15 cellular contexts compared by ENCODE assay signal in the genomic region with DNA sequence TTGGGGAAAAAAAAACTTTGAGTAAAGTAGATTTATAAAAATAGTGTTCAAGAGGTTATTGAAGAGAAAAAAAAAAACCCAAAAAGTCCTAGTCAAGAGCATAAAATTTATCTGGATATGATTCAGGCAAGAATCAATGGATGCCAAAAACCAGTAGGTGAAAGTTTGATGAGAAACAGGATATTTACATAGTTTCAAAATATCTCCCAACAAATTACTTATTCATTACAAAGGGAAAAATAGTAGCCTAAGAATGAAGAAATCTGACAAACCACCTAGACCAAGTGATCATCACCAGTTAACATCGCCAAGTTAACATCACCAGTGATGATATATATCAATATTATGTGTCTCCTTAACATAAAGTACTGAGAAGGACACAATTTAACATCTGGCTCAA.
DNase-seq lines count a peak whose midpoint lies in the region; ATAC-seq, FAIRE-seq and TF ChIP-seq lines count a peak whose summit lies in the region.
"Had no signal": no experiment of that assay in that cellular context is flagged by ENCODE, and none has a peak within 500 bp of the region (broad histone marks: within the 10 kb centered on the region; RNA-seq: fewer than 3 reads in every experiment).

No MANE protein-coding gene starts in this region.

- in situ Hi-C loops in HepG2 (cut with HindIII; ENCODE audit: extremely low pct_ligation_motif_present, low pct_unique_long_range_greater_than_20kb): no loop called here

- no peaks in the 10 kb centered on the region for H4K20me1 ChIP-seq in HepG2 (ENCODE audit: insufficient read depth, low read length)
- H4K20me1 ChIP-seq: BLaER1 had no signal

- no peaks in the 10 kb centered on the region for H3K27me3 ChIP-seq in liver (ENCODE audit: control insufficient read depth in 4 of 4, insufficient read depth in 4 of 4, low read length in 3 of 4)
- no peaks in the 10 kb centered on the region for H3K27me3 ChIP-seq in HepG2 (ENCODE audit: control insufficient read depth in 1 of 2, insufficient read depth in 2 of 2, low read length in 2 of 2)
- H3K27me3 ChIP-seq: BLaER1 had no signal

- no peaks in the 10 kb centered on the region for H3K79me2 ChIP-seq in HepG2 (ENCODE audit: insufficient read depth, low read length)

- no peak for TF ChIP-seq POLR2A in HepG2 (IDR thresholded peaks at IDR 0.05; ENCODE audit: insufficient read depth in 1 of 2, low read depth in 2 of 2, low read length in 2 of 2)

- H3K9ac ChIP-seq in liver (ENCODE audit: low read depth in 1 of 2, low read length in 2 of 2) (no peak overlapping the region), HepG2 (ENCODE audit: insufficient read depth, low read depth, low read length) (no peak overlapping the region)
- H3K9ac ChIP-seq: BLaER1 had no signal

- ATAC-seq in HepG2: no peak
- ATAC-seq in left lobe of liver: peak; percentile 19

- FAIRE-seq in HepG2 (lab: Jason Lieb, UNC) (no peak), GM19239 (lab: Jason Lieb, UNC) (no peak)
- FAIRE-seq: HTR-8/SVneo had no signal

- DNase-seq in HepG2 (ENCODE audit: low spot score): no peak
- DNase-seq in fibroblast of mammary gland (ENCODE audit: low read depth): peak; percentile 79
- no peak for DNase-seq in left lobe of liver (ENCODE audit: low spot score)
- DNase-seq in HPDE6-E6E7 (ENCODE audit: extremely low spot score): no peak
- no peak for DNase-seq in DMS53 treated with DMSO at 0.1 percent for 48 hours (lab: John Stamatoyannopoulos, UW; ENCODE audit: unreplicated experiment)
- DNase-seq in GM19239 (ENCODE audit: insufficient read length, low spot score): no peak
- DNase-seq: AML-193; Caco-2; CD8-positive, alpha-beta memory T cell; GF-D8; H7 had no signal

- CTCF ChIA-PET in HepG2 (lab: Yijun Ruan, JAX; ENCODE audit: low intra/inter-chr PET ratio, low total read pairs): no interaction called here

- no peak overlapping the region for H2AFZ ChIP-seq in HepG2 (ENCODE audit: low read length)

- TF ChIP-seq EP300 in HepG2 (IDR thresholded peaks at IDR 0.05; ENCODE audit: low read depth in 2 of 2, low read length in 2 of 2) (no peak), HepG2 (CRISPR knock-in tag; IDR thresholded peaks at IDR 0.05; ENCODE audit: borderline replicate concordance) (no peak)

- H3K27ac ChIP-seq in liver (ENCODE audit: low read depth in 1 of 2, low read length in 2 of 2) (peak overlapping the region in 1 of 2 donors; percentile 25), HepG2 (ENCODE audit: extremely low read length, insufficient read depth, low read length) (no peak overlapping the region)
- H3K27ac ChIP-seq: 22Rv1, BLaER1 had no signal

- peaks cover 2 to 32% (median 8%) of the 10 kb centered on the region in 4 donors for H3K4me1 ChIP-seq in liver (ENCODE audit: control insufficient read depth in 4 of 4, insufficient read depth in 4 of 4, low read length in 3 of 4)
- H3K4me1 ChIP-seq in HepG2 (ENCODE audit: insufficient read depth, low read length): no peaks in the 10 kb centered on the region
- H3K4me1 ChIP-seq: BLaER1, Caco-2 had no signal

- TF ChIP-seq RAD21 in liver (IDR thresholded peaks at IDR 0.05) (no peak), HepG2 (CRISPR knock-in tag; IDR thresholded peaks at IDR 0.05) (no peak)

- H3K4me3 ChIP-seq in liver (ENCODE audit: low read depth in 1 of 3, low read length in 3 of 3): no peak overlapping the region
- no peak overlapping the region for H3K4me3 ChIP-seq in HepG2 (replicated peaks in 1 of 3; ENCODE audit: insufficient read depth in 1 of 3, low read depth in 2 of 3, low read length in 3 of 3)
- no peak overlapping the region for H3K4me3 ChIP-seq in fibroblast of mammary gland (ENCODE audit: control insufficient read depth, low read depth, low read length)
- H3K4me3 ChIP-seq: BLaER1 had no signal

- H3K36me3 ChIP-seq in liver (ENCODE audit: control insufficient read depth in 4 of 4, insufficient read depth in 3 of 4, low read depth in 1 of 4, low read length in 3 of 4) (no peaks in the 10 kb centered on the region), HepG2 (replicated peaks in 1 of 2; ENCODE audit: control insufficient read depth in 1 of 2, insufficient read depth in 2 of 2, low read length in 2 of 2) (no peaks in the 10 kb centered on the region)
- H3K36me3 ChIP-seq: BLaER1 had no signal

- no TSS peak for BruUV-seq in HepG2 (replicated peaks; lab: Mats Ljungman, UMichigan)

- TF ChIP-seq CTCF in liver (IDR thresholded peaks at IDR 0.05; ENCODE audit: low read depth, low read length, missing input control) (no peak), HepG2 (CRISPR knock-in tag; IDR thresholded peaks at IDR 0.05) (no peak), fibroblast of mammary gland (conservative IDR thresholded peaks at IDR 0.05; ENCODE audit: control insufficient read depth, insufficient read depth, low read depth, low read length) (no peak)

- H3K4me2 ChIP-seq in HepG2 (ENCODE audit: low read depth, low read length): no peak overlapping the region
- H3K4me2 ChIP-seq: BLaER1 had no signal

- intact Hi-C loops in HepG2 (cut with micrococcal nuclease; ENCODE audit: unreplicated experiment): no loop called here

- POLR2A ChIA-PET in HepG2 (lab: Yijun Ruan, JAX): no interaction called here

- 71% methylated on average over 1 of the region's 1 CpG for WGBS in liver
- 0% methylated on average over 1 of the region's 1 CpG for WGBS in HepG2 (ENCODE audit: low lambda C conversion rate)

- no peaks in the 10 kb centered on the region for H3K9me3 ChIP-seq in liver (ENCODE audit: control insufficient read depth in 4 of 4, low read length in 3 of 4)
- H3K9me3 ChIP-seq in HepG2 (ENCODE audit: low read length): no peaks in the 10 kb centered on the region
- H3K9me3 ChIP-seq: BLaER1 had no signal

TF ChIP-seq in liver, 16 proteins besides CTCF, POLR2A, EP300 and RAD21:
- TF ChIP-seq, protein P1, sequence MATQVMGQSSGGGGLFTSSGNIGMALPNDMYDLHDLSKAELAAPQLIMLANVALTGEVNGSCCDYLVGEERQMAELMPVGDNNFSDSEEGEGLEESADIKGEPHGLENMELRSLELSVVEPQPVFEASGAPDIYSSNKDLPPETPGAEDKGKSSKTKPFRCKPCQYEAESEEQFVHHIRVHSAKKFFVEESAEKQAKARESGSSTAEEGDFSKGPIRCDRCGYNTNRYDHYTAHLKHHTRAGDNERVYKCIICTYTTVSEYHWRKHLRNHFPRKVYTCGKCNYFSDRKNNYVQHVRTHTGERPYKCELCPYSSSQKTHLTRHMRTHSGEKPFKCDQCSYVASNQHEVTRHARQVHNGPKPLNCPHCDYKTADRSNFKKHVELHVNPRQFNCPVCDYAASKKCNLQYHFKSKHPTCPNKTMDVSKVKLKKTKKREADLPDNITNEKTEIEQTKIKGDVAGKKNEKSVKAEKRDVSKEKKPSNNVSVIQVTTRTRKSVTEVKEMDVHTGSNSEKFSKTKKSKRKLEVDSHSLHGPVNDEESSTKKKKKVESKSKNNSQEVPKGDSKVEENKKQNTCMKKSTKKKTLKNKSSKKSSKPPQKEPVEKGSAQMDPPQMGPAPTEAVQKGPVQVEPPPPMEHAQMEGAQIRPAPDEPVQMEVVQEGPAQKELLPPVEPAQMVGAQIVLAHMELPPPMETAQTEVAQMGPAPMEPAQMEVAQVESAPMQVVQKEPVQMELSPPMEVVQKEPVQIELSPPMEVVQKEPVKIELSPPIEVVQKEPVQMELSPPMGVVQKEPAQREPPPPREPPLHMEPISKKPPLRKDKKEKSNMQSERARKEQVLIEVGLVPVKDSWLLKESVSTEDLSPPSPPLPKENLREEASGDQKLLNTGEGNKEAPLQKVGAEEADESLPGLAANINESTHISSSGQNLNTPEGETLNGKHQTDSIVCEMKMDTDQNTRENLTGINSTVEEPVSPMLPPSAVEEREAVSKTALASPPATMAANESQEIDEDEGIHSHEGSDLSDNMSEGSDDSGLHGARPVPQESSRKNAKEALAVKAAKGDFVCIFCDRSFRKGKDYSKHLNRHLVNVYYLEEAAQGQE (IDR thresholded peaks at IDR 0.05): no peak
- TF ChIP-seq FOXA2 (IDR thresholded peaks at IDR 0.05) (peak; percentile 50), RXRA (IDR thresholded peaks at IDR 0.05) (peak in 1 of 2 donors; percentile 26)

TF ChIP-seq in HepG2, 621 proteins besides CTCF, POLR2A, EP300 and RAD21:
- no peak for TF ChIP-seq MIXL1 (CRISPR knock-in tag; IDR thresholded peaks at IDR 0.05)
